In genomic region chr2:208311321-208311720, GRCh38 we compare ENCODE assay signal across 15 cellular contexts. TPM values are rescaled to one million over a fixed set of nuclear protein-coding genes. Genes with fewer than 3 reads are reported as not detected.
DNase-seq lines count a peak whose midpoint lies in the region; ATAC-seq, FAIRE-seq and TF ChIP-seq lines count a peak whose summit lies in the region.
"Had no signal": no experiment of that assay in that cellular context is flagged by ENCODE, and none has a peak within 500 bp of the region (broad histone marks: within the 10 kb centered on the region; RNA-seq: fewer than 3 reads in every experiment).

No MANE protein-coding gene starts in this region.

- FAIRE-seq in GM18507 (lab: Jason Lieb, UNC) (peak; percentile 80), pancreas (lab: Jason Lieb, UNC) (no peak)

- H3K9me3 ChIP-seq in T-helper 17 cell (ENCODE audit: control insufficient read depth, low read length, poor library complexity, severe bottlenecking) (no peaks in the 10 kb centered on the region), mammary epithelial cell (replicated peaks; ENCODE audit: insufficient read depth, low read length) (no peaks in the 10 kb centered on the region), pancreas (no peaks in the 10 kb centered on the region)
- H3K9me3 ChIP-seq: upper lobe of right lung had no signal

- H3K4me3 ChIP-seq in mammary epithelial cell (replicated peaks in 1 of 3; ENCODE audit: insufficient read depth in 1 of 3, low read depth in 2 of 3, low read length in 3 of 3) (no peak overlapping the region), pancreas (no peak overlapping the region)
- H3K4me3 ChIP-seq: upper lobe of right lung had no signal

- no peak overlapping the region for H2AFZ ChIP-seq in mammary epithelial cell (ENCODE audit: low read depth, low read length)
- H2AFZ ChIP-seq: parathyroid adenoma had no signal

- H3K36me3 Mint-ChIP-seq in T-helper 17 cell (ENCODE audit: low read depth), result peaks cover 5% of the 10 kb centered on the region

- CTCF ChIA-PET in mammary epithelial cell (lab: Charles Lee; ENCODE audit: low non-redundant PET), result no interaction called here

- no TSS peak for BruUV-seq in mammary epithelial cell (replicated peaks; lab: Mats Ljungman, UMichigan)

- ATAC-seq in GM21360 (IDR thresholded peaks at IDR 0.05; ENCODE audit: unreplicated experiment) (peak; percentile 53), HG03025 (IDR thresholded peaks at IDR 0.05; ENCODE audit: low FRiP score, unreplicated experiment) (peak; percentile 47), T-helper 17 cell (peak; percentile 62), pancreas (no peak)

- H3K4me1 ChIP-seq in mammary epithelial cell (ENCODE audit: insufficient read depth, low read length), result no peaks in the 10 kb centered on the region
- H3K4me1 ChIP-seq in pancreas, result no peaks in the 10 kb centered on the region
- H3K4me1 ChIP-seq: parathyroid adenoma, upper lobe of right lung had no signal

- H3K4me2 ChIP-seq in mammary epithelial cell (ENCODE audit: insufficient read depth, low read depth, low read length), result no peak overlapping the region

- no peaks in the 10 kb centered on the region for H4K20me1 ChIP-seq in mammary epithelial cell (ENCODE audit: insufficient read depth, low read length)

- in situ Hi-C loops in mammary epithelial cell (cut with MboI; ENCODE audit: low sequenced_read_pairs in 2 of 2), result no loop called here

- intact Hi-C loops in mammary epithelial cell (cut with micrococcal nuclease) (no loop called here), pancreas (cut with DNase I) (no loop called here)

- dilution Hi-C loops in mammary epithelial cell (cut with HindIII; ENCODE audit: low sequenced_read_pairs), result no loop called here

- no peaks in the 10 kb centered on the region for H3K27me3 Mint-ChIP-seq in T-helper 17 cell
- H3K27me3 Mint-ChIP-seq: activated CD4-positive, alpha-beta memory T cell treated with anti-CD3 and anti-CD28 coated beads, Interleukin-2, amount 10 ng/mL, durations not matched to agents 7 days and 5 days; CD8-positive, alpha-beta memory T cell had no signal

- no peak for DNase-seq in GM18507 (ENCODE audit: extremely low spot score, insufficient read length, low read depth)
- DNase-seq in T-helper 17 cell, result no peak
- no peak for DNase-seq in GDM1 (lab: John Stamatoyannopoulos, UW)
- no peak for DNase-seq in mammary epithelial cell
- no peak for DNase-seq in SW 1271 (lab: John Stamatoyannopoulos, UW)
- DNase-seq in pancreas, result no peak
- DNase-seq: activated CD4-positive, alpha-beta memory T cell treated with anti-CD3 and anti-CD28 coated beads, Interleukin-2, amount 10 ng/mL, durations not matched to agents 7 days and 5 days; amniotic stem cell; CD8-positive, alpha-beta memory T cell; immature natural killer cell; upper lobe of right lung had no signal

- no peak overlapping the region for H3K4me3 Mint-ChIP-seq in T-helper 17 cell
- H3K4me3 Mint-ChIP-seq: activated CD4-positive, alpha-beta memory T cell treated with anti-CD3 and anti-CD28 coated beads, Interleukin-2, amount 10 ng/mL, durations not matched to agents 7 days and 5 days; CD8-positive, alpha-beta memory T cell; immature natural killer cell had no signal

- TF ChIP-seq CTCF in mammary epithelial cell (conservative IDR thresholded peaks at IDR 0.05 in 1 of 2, IDR thresholded peaks at IDR 0.05 in 1 of 2; ENCODE audit: extremely low read depth in 1 of 2, insufficient read depth in 1 of 2, low read depth in 1 of 2, low read length in 2 of 2) (no peak), pancreas (IDR thresholded peaks at IDR 0.05) (no peak)

- 78% methylated on average over 2 of the region's 2 CpGs for WGBS in mammary epithelial cell (ENCODE audit: low coverage, missing lambda C conversion rate)
- WGBS in pancreas, 2 donors, result 91 to 95% methylated on average over 2 of the region's 2 CpGs

- H3K36me3 ChIP-seq in mammary epithelial cell (ENCODE audit: insufficient read depth, low read length) (peaks cover 15% of the 10 kb centered on the region), pancreas (peaks cover 0 to 16% (median 0%) of the 10 kb centered on the region in 3 donors)

- H3K27ac ChIP-seq in mammary epithelial cell (ENCODE audit: insufficient read depth, low read depth, low read length) (no peak overlapping the region), pancreas (no peak overlapping the region)
- H3K27ac ChIP-seq: epithelial cell of prostate, parathyroid adenoma, upper lobe of right lung had no signal

- H3K79me2 ChIP-seq in mammary epithelial cell (ENCODE audit: insufficient read depth, low read length), result no peaks in the 10 kb centered on the region
- H3K79me2 ChIP-seq: parathyroid adenoma had no signal

- H3K9ac ChIP-seq in mammary epithelial cell (ENCODE audit: insufficient read depth, low read length), result no peak overlapping the region
- H3K9ac ChIP-seq: parathyroid adenoma had no signal

- H3K27ac Mint-ChIP-seq in T-helper 17 cell, result peak overlapping the region; percentile 14
- H3K27ac Mint-ChIP-seq: activated CD4-positive, alpha-beta memory T cell treated with anti-CD3 and anti-CD28 coated beads, Interleukin-2, amount 10 ng/mL, durations not matched to agents 7 days and 5 days had no signal

- H3K4me1 Mint-ChIP-seq in T-helper 17 cell, result peaks cover 16% of the 10 kb centered on the region
- H3K4me1 Mint-ChIP-seq: immature natural killer cell had no signal

- H3K27me3 ChIP-seq in mammary epithelial cell (ENCODE audit: insufficient read depth, low read length), result no peaks in the 10 kb centered on the region
- H3K27me3 ChIP-seq in pancreas, result no peaks in the 10 kb centered on the region
- H3K27me3 ChIP-seq: upper lobe of right lung had no signal

RNA-seq across cellular contexts. Expression of gene PIKFYVE, which starts 45.3 kb away (rescaled TPM):
- total RNA-seq in T-helper 17 cell, result 10 to 100 TPM; 34.5 to 41.5 TPM
- 10 to 100 TPM; 31.9 to 44.2 TPM for total RNA-seq in mammary epithelial cell
- polyA plus RNA-seq in mammary epithelial cell, result 11.8 TPM
- 24.4 TPM for polyA minus RNA-seq in mammary epithelial cell
- total RNA-seq in pancreas, result 10 to 100 TPM; 11.5 to 16.1 (median 14.2) TPM
- polyA plus RNA-seq in pancreas, result 1 to 10 TPM; 6.0 to 7.3 TPM

RNA-seq across cellular contexts. Expression of gene IDH1, which starts 56.5 kb away (rescaled TPM):
- total RNA-seq in T-helper 17 cell, result 1 to 10 TPM; 3.5 to 5.8 TPM
- 100 to 1,000 TPM; 113 to 125 TPM for total RNA-seq in mammary epithelial cell
- 110 TPM for polyA plus RNA-seq in mammary epithelial cell
- polyA minus RNA-seq in mammary epithelial cell, result 73.6 TPM
- 10 to 100 TPM; 16.7 to 57.8 (median 43.1) TPM for total RNA-seq in pancreas
- polyA plus RNA-seq in pancreas, result 10 to 100 TPM; 14.2 to 24.5 TPM

Comparison
In these comparisons a context has a peak if more than half of its experiments do, and no peak if none do; other contexts are left out.
1. ATAC-seq: peak in GM21360 (single experiment), HG03025 (single experiment) and T-helper 17 cell (single experiment); none in pancreas (0 of 4).